Comparison of ENCODE assay signal across 8 cellular contexts in genomic region chrX:119757979-119758681, GRCh38. TPM values are rescaled to one million over a fixed set of nuclear protein-coding genes. Genes with fewer than 3 reads are reported as not detected.
DNase-seq lines count a peak whose midpoint lies in the region.

SOWAHD (plus strand) TSS chrX:119758588; CDS start chrX:119758668, 80 bp downstream.

- CTCF ChIA-PET in activated naive CD4-positive, alpha-beta T cell treated with anti-CD3 and anti-CD28 coated beads for 36 hours (lab: Charles Lee) = interaction anchor here (0.5 to 1.8 kb wide), 9 partner anchors 11 to 274 kb away, joined by 3 to 5 read pairs (median 4); no protein-coding TSS in a partner anchor

- H3K4me1 Mint-ChIP-seq in activated naive CD4-positive, alpha-beta T cell treated with anti-CD3 and anti-CD28 coated beads for 36 hours (ENCODE audit: low read depth) = peaks cover 42% of the 10 kb centered on the region

- H3K27me3 Mint-ChIP-seq in activated naive CD4-positive, alpha-beta T cell treated with anti-CD3 and anti-CD28 coated beads for 36 hours (ENCODE audit: low read depth) = no peaks in the 10 kb centered on the region

- DNase-seq in NCI-H1417 (lab: John Stamatoyannopoulos, UW) = peak in 2 of 3 experiments; percentile 38 to 43
- no peak for DNase-seq in NCI-H1417 treated with DMSO at 0.1 percent for 48 hours (lab: John Stamatoyannopoulos, UW)
- DNase-seq in NCI-H2196 treated with DMSO at 0.1 percent for 48 hours (lab: John Stamatoyannopoulos, UW; ENCODE audit: unreplicated experiment) = peak; percentile 5
- DNase-seq in activated naive CD4-positive, alpha-beta T cell treated with anti-CD3 and anti-CD28 coated beads for 36 hours = no peak
- DNase-seq in cardiac septum (ENCODE audit: low spot score) = peak; percentile 85
- DNase-seq in posterior vena cava (ENCODE audit: low spot score) = peak; percentile 82
- DNase-seq in dedifferentiated amniotic fluid mesenchymal stem cell (ENCODE audit: extremely low spot score) = no peak
- no peak for DNase-seq in SW 1271 (lab: John Stamatoyannopoulos, UW)

- H3K4me3 Mint-ChIP-seq in activated naive CD4-positive, alpha-beta T cell treated with anti-CD3 and anti-CD28 coated beads for 36 hours = peak within 1 kb of the TSS; percentile 68

- H3K9me3 Mint-ChIP-seq in activated naive CD4-positive, alpha-beta T cell treated with anti-CD3 and anti-CD28 coated beads for 36 hours = no peaks in the 10 kb centered on the region

- no peaks in the 10 kb centered on the region for H3K36me3 Mint-ChIP-seq in activated naive CD4-positive, alpha-beta T cell treated with anti-CD3 and anti-CD28 coated beads for 36 hours (ENCODE audit: low read depth)

- intact Hi-C loops in activated naive CD4-positive, alpha-beta T cell treated with anti-CD3 and anti-CD28 coated beads for 36 hours (cut with micrococcal nuclease) = loop anchor here (2.0 kb wide), 1 partner anchor 193 kb away; the partner anchor contains the start of gene STEEP1
- intact Hi-C loops in cardiac septum (cut with DNase I) (no loop called here), posterior vena cava (cut with DNase I) (no loop called here)

- no peak within 1 kb of the TSS for H3K27ac Mint-ChIP-seq in activated naive CD4-positive, alpha-beta T cell treated with anti-CD3 and anti-CD28 coated beads for 36 hours

RNA-seq across cellular contexts. Expression of gene SOWAHD, which starts in this region (rescaled TPM):
- total RNA-seq in activated naive CD4-positive, alpha-beta T cell treated with anti-CD3 and anti-CD28 coated beads for 36 hours = under 1 TPM in 1 of 2 experiments, not detected in 1; 0.30 TPM
- total RNA-seq in cardiac septum (not detected), posterior vena cava (under 1 TPM; 0.29 to 0.32 TPM)

Comparison
In these comparisons a context has a peak if more than half of its experiments do, and no peak if none do; other contexts are left out.
1. DNase-seq: peak in NCI-H1417 (2 of 3) and NCI-H2196 treated with DMSO at 0.1 percent for 48 hours (single experiment); none in NCI-H1417 treated with DMSO at 0.1 percent for 48 hours (single experiment), activated naive CD4-positive, alpha-beta T cell treated with anti-CD3 and anti-CD28 coated beads for 36 hours (single experiment), dedifferentiated amniotic fluid mesenchymal stem cell (single experiment) and SW 1271 (0 of 2).
2. Peak in DNase-seq in cardiac septum; RNA of the gene not detected or under 1 TPM.
3. Peak in DNase-seq in posterior vena cava; RNA of the gene not detected or under 1 TPM.